In genomic region chr6:3876131-3876530, GRCh38 we compare ENCODE assay signal across 21 cellular contexts. TPM values are rescaled to one million over a fixed set of nuclear protein-coding genes. Genes with fewer than 3 reads are reported as not detected.
DNase-seq lines count a peak whose midpoint lies in the region; ATAC-seq and TF ChIP-seq lines count a peak whose summit lies in the region.
"Had no signal": no experiment of that assay in that cellular context is flagged by ENCODE, and none has a peak within 500 bp of the region (broad histone marks: within the 10 kb centered on the region; RNA-seq: fewer than 3 reads in every experiment).

No MANE protein-coding gene starts in this region.

- H3K4me3 Mint-ChIP-seq in chondrocyte (ENCODE audit: unreplicated experiment): no peak overlapping the region
- H3K4me3 Mint-ChIP-seq: activated T-cell treated with anti-CD3 and anti-CD28 coated beads, Interleukin-2, amount 50 U/mL, for 24 hours; CD8-positive, alpha-beta memory T cell; dendritic cell treated with granulocyte-macrophage colony-stimulating factor and Interleukin-4, amounts not matched to agents 40 ng/mL and 50 ng/mL, for 4 days; nephron had no signal

- DNase-seq in chondrocyte (ENCODE audit: low spot score): no peak
- peak; percentile 49 for DNase-seq in myocyte (ENCODE audit: low read depth)
- peak; percentile 31 to 76 for DNase-seq in tibial nerve (ENCODE audit: low spot score in 2 of 2)
- no peak for DNase-seq in hippocampal formation (lab: John Stamatoyannopoulos, UW)
- DNase-seq in NOMO-1 treated with dmso at 0.1 percent for 144 hours (lab: John Stamatoyannopoulos, UW; ENCODE audit: unreplicated experiment): no peak
- DNase-seq: activated CD4-positive, alpha-beta T cell treated with anti-CD3 and anti-CD28 coated beads, Interleukin-2, amount 50 U/mL, for 48 hours; activated naive CD4-positive, alpha-beta T cell treated with anti-CD3 and anti-CD28 coated beads, Interleukin-2, amount 50 U/mL, for 16 hours; activated T-cell treated with anti-CD3 and anti-CD28 coated beads, Interleukin-2, amount 50 U/mL, for 24 hours; brain microvascular endothelial cell; CD8-positive, alpha-beta memory T cell; DMS79 treated with DMSO at 0.1 percent for 48 hours; head of caudate nucleus; mesendoderm; NCI-H1436 treated with DMSO at 0.1 percent for 48 hours; NCI-H748 treated with DMSO at 0.1 percent for 48 hours; OCI-M1; SIG-M5 had no signal

- H3K9me3 ChIP-seq in gastroesophageal sphincter (no peaks in the 10 kb centered on the region), tibial nerve (no peaks in the 10 kb centered on the region)

- H3K36me3 ChIP-seq in gastroesophageal sphincter (no peaks in the 10 kb centered on the region), tibial nerve (no peaks in the 10 kb centered on the region)
- H3K36me3 ChIP-seq: brain microvascular endothelial cell had no signal

- no peak for TF ChIP-seq POLR2A in gastroesophageal sphincter (IDR thresholded peaks at IDR 0.05)
- TF ChIP-seq POLR2A in tibial nerve (IDR thresholded peaks at IDR 0.05): no peak

- peak; percentile 50 for ATAC-seq in gastroesophageal sphincter
- no peak for ATAC-seq in activated CD4-positive, CD25-positive, alpha-beta regulatory T cell treated with anti-CD3 and anti-CD28 coated beads, Interleukin-2, amount 50 U/mL, for 24 hours

- H3K4me3 ChIP-seq in gastroesophageal sphincter (no peak overlapping the region), tibial nerve (no peak overlapping the region)

- H3K4me1 Mint-ChIP-seq in chondrocyte (ENCODE audit: low read depth): peaks cover 36% of the 10 kb centered on the region
- H3K4me1 Mint-ChIP-seq: CD8-positive, alpha-beta memory T cell; nephron had no signal

- H3K9me3 Mint-ChIP-seq in chondrocyte (ENCODE audit: low read depth): no peaks in the 10 kb centered on the region
- H3K9me3 Mint-ChIP-seq: activated T-cell treated with anti-CD3 and anti-CD28 coated beads, Interleukin-2, amount 50 U/mL, for 24 hours; CD8-positive, alpha-beta memory T cell; dendritic cell treated with granulocyte-macrophage colony-stimulating factor and Interleukin-4, amounts not matched to agents 40 ng/mL and 50 ng/mL, for 4 days; nephron had no signal

- H3K27me3 ChIP-seq in gastroesophageal sphincter (no peaks in the 10 kb centered on the region), tibial nerve (no peaks in the 10 kb centered on the region)
- H3K27me3 ChIP-seq: brain microvascular endothelial cell had no signal

- WGBS in gastroesophageal sphincter (ENCODE audit: low coverage in 1 of 2), 2 donors: 58 to 84% methylated on average over 10 of the region's 10 CpGs
- 67 to 76% methylated on average over 10 of the region's 10 CpGs for WGBS in tibial nerve, 2 donors

- H3K4me1 ChIP-seq in gastroesophageal sphincter (no peaks in the 10 kb centered on the region), tibial nerve (peaks cover 0 to 6% (median 0%) of the 10 kb centered on the region in 4 donors)

- TF ChIP-seq EP300 in gastroesophageal sphincter (IDR thresholded peaks at IDR 0.05): peak; percentile 30
- peak in 1 of 2 donors; percentile 95 for TF ChIP-seq EP300 in tibial nerve (IDR thresholded peaks at IDR 0.05)

- no peaks in the 10 kb centered on the region for H3K36me3 Mint-ChIP-seq in chondrocyte (ENCODE audit: low read depth)
- H3K36me3 Mint-ChIP-seq: CD8-positive, alpha-beta memory T cell had no signal

- TF ChIP-seq CTCF in chondrocyte (IDR thresholded peaks at IDR 0.05): no peak
- no peak for TF ChIP-seq CTCF in gastroesophageal sphincter (IDR thresholded peaks at IDR 0.05)
- TF ChIP-seq CTCF in tibial nerve (IDR thresholded peaks at IDR 0.05): no peak

- no peaks in the 10 kb centered on the region for H3K27me3 Mint-ChIP-seq in chondrocyte (ENCODE audit: low read depth)

- H3K27ac Mint-ChIP-seq in chondrocyte (ENCODE audit: unreplicated experiment): peak overlapping the region; percentile 42
- H3K27ac Mint-ChIP-seq: activated T-cell treated with anti-CD3 and anti-CD28 coated beads, Interleukin-2, amount 50 U/mL, for 24 hours; CD8-positive, alpha-beta memory T cell; dendritic cell treated with granulocyte-macrophage colony-stimulating factor and Interleukin-4, amounts not matched to agents 40 ng/mL and 50 ng/mL, for 4 days; nephron had no signal

- H3K27ac ChIP-seq in gastroesophageal sphincter (peak overlapping the region in 1 of 4 donors; percentile 41), tibial nerve (peak overlapping the region in 1 of 4 donors; percentile 81)
- H3K27ac ChIP-seq: brain microvascular endothelial cell had no signal

RNA-seq across cellular contexts. Expression of gene FAM50B, which starts 27.0 kb away (rescaled TPM):
- total RNA-seq in chondrocyte (1.0 to 1.8 TPM (median 1.6 TPM) in 3 replicates), gastroesophageal sphincter (10 to 100 TPM; 14.7 to 23.7 (median 18.8) TPM), myocyte (6.8 and 7.2 TPM in 2 replicates), tibial nerve (10 to 100 TPM in 3 of 4 donors, 1 to 10 TPM in 1; 6.9 to 23.5 (median 16.1) TPM)
- 10.8 TPM for polyA plus RNA-seq in myocyte (2012)

Comparison
In these comparisons a context has a peak if more than half of its experiments do, and no peak if none do; other contexts are left out.
1. DNase-seq: peak in myocyte (single experiment) and tibial nerve (2 of 2); none in chondrocyte (single experiment), hippocampal formation (0 of 2) and NOMO-1 treated with dmso at 0.1 percent for 144 hours (single experiment).